1 cellular context compared by ENCODE assay signal in the genomic region with DNA sequence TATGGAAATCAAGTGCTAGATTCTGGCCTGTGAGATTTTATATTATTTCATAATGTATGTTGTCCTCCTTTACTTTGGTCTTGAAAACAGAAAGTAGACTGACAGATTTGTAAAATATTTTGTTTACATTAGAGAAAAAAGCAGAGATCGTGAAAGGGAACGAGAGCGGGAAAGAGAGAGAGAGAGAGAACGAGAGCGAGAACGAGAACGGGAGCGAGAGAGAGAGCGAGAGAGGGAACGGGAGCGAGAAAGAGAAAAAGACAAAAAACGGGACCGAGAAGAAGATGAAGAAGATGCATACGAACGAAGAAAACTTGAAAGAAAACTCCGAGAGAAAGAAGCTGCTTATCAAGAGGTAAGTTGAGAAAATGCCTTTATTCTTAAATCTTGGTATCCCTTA.
TF ChIP-seq lines count a peak whose summit lies in the region.

No MANE protein-coding gene starts in this region.

TF ChIP-seq in GM23338, 12 proteins besides CTCF, POLR2A, EP300 and RAD21 (continued from another document):
- TF ChIP-seq, protein P1, sequence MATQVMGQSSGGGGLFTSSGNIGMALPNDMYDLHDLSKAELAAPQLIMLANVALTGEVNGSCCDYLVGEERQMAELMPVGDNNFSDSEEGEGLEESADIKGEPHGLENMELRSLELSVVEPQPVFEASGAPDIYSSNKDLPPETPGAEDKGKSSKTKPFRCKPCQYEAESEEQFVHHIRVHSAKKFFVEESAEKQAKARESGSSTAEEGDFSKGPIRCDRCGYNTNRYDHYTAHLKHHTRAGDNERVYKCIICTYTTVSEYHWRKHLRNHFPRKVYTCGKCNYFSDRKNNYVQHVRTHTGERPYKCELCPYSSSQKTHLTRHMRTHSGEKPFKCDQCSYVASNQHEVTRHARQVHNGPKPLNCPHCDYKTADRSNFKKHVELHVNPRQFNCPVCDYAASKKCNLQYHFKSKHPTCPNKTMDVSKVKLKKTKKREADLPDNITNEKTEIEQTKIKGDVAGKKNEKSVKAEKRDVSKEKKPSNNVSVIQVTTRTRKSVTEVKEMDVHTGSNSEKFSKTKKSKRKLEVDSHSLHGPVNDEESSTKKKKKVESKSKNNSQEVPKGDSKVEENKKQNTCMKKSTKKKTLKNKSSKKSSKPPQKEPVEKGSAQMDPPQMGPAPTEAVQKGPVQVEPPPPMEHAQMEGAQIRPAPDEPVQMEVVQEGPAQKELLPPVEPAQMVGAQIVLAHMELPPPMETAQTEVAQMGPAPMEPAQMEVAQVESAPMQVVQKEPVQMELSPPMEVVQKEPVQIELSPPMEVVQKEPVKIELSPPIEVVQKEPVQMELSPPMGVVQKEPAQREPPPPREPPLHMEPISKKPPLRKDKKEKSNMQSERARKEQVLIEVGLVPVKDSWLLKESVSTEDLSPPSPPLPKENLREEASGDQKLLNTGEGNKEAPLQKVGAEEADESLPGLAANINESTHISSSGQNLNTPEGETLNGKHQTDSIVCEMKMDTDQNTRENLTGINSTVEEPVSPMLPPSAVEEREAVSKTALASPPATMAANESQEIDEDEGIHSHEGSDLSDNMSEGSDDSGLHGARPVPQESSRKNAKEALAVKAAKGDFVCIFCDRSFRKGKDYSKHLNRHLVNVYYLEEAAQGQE (IDR thresholded peaks at IDR 0.05; ENCODE audit: unreplicated experiment): no peak
- TF ChIP-seq POLR2AphosphoS5 (IDR thresholded peaks at IDR 0.05; ENCODE audit: low read depth) (no peak), STAT1 (IDR thresholded peaks at IDR 0.05; ENCODE audit: unreplicated experiment) (no peak)
- TF ChIP-seq, protein P2, sequence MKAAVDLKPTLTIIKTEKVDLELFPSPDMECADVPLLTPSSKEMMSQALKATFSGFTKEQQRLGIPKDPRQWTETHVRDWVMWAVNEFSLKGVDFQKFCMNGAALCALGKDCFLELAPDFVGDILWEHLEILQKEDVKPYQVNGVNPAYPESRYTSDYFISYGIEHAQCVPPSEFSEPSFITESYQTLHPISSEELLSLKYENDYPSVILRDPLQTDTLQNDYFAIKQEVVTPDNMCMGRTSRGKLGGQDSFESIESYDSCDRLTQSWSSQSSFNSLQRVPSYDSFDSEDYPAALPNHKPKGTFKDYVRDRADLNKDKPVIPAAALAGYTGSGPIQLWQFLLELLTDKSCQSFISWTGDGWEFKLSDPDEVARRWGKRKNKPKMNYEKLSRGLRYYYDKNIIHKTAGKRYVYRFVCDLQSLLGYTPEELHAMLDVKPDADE (IDR thresholded peaks at IDR 0.05): no peak
- TF ChIP-seq, protein P3, sequence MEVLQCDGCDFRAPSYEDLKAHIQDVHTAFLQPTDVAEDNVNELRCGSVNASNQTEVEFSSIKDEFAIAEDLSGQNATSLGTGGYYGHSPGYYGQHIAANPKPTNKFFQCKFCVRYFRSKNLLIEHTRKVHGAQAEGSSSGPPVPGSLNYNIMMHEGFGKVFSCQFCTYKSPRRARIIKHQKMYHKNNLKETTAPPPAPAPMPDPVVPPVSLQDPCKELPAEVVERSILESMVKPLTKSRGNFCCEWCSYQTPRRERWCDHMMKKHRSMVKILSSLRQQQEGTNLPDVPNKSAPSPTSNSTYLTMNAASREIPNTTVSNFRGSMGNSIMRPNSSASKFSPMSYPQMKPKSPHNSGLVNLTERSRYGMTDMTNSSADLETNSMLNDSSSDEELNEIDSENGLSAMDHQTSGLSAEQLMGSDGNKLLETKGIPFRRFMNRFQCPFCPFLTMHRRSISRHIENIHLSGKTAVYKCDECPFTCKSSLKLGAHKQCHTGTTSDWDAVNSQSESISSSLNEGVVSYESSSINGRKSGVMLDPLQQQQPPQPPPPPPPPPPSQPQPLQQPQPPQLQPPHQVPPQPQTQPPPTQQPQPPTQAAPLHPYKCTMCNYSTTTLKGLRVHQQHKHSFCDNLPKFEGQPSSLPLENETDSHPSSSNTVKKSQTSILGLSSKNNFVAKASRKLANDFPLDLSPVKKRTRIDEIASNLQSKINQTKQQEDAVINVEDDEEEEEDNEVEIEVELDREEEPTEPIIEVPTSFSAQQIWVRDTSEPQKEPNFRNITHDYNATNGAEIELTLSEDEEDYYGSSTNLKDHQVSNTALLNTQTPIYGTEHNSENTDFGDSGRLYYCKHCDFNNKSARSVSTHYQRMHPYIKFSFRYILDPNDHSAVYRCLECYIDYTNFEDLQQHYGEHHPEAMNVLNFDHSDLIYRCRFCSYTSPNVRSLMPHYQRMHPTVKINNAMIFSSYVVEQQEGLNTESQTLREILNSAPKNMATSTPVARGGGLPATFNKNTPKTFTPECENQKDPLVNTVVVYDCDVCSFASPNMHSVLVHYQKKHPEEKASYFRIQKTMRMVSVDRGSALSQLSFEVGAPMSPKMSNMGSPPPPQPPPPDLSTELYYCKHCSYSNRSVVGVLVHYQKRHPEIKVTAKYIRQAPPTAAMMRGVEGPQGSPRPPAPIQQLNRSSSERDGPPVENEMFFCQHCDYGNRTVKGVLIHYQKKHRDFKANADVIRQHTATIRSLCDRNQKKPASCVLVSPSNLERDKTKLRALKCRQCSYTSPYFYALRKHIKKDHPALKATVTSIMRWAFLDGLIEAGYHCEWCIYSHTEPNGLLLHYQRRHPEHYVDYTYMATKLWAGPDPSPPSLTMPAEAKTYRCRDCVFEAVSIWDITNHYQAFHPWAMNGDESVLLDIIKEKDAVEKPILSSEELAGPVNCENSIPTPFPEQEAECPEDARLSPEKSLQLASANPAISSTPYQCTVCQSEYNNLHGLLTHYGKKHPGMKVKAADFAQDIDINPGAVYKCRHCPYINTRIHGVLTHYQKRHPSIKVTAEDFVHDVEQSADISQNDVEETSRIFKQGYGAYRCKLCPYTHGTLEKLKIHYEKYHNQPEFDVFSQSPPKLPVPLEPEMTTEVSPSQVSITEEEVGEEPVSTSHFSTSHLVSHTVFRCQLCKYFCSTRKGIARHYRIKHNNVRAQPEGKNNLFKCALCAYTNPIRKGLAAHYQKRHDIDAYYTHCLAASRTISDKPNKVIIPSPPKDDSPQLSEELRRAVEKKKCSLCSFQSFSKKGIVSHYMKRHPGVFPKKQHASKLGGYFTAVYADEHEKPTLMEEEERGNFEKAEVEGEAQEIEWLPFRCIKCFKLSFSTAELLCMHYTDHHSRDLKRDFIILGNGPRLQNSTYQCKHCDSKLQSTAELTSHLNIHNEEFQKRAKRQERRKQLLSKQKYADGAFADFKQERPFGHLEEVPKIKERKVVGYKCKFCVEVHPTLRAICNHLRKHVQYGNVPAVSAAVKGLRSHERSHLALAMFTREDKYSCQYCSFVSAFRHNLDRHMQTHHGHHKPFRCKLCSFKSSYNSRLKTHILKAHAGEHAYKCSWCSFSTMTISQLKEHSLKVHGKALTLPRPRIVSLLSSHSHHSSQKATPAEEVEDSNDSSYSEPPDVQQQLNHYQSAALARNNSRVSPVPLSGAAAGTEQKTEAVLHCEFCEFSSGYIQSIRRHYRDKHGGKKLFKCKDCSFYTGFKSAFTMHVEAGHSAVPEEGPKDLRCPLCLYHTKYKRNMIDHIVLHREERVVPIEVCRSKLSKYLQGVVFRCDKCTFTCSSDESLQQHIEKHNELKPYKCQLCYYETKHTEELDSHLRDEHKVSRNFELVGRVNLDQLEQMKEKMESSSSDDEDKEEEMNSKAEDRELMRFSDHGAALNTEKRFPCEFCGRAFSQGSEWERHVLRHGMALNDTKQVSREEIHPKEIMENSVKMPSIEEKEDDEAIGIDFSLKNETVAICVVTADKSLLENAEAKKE (CRISPR knock-in tag; IDR thresholded peaks at IDR 0.05): no peak
